In genomic region chrX:49198540-49199314, GRCh38 we compare ENCODE assay signal across 1 cellular context.
TF ChIP-seq lines count a peak whose summit lies in the region.

No MANE protein-coding gene starts in this region.

TF ChIP-seq in K562, 482 proteins besides CTCF, POLR2A, EP300 and RAD21:
- TF ChIP-seq, protein P1, sequence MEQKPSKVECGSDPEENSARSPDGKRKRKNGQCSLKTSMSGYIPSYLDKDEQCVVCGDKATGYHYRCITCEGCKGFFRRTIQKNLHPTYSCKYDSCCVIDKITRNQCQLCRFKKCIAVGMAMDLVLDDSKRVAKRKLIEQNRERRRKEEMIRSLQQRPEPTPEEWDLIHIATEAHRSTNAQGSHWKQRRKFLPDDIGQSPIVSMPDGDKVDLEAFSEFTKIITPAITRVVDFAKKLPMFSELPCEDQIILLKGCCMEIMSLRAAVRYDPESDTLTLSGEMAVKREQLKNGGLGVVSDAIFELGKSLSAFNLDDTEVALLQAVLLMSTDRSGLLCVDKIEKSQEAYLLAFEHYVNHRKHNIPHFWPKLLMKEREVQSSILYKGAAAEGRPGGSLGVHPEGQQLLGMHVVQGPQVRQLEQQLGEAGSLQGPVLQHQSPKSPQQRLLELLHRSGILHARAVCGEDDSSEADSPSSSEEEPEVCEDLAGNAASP (IDR thresholded peaks at IDR 0.05): no peak
- TF ChIP-seq TRIM25 (IDR thresholded peaks at IDR 0.05; ENCODE audit: borderline replicate concordance) (no peak), ZNF324 (CRISPR knock-in tag; IDR thresholded peaks at IDR 0.05) (no peak), TRIM28 (IDR thresholded peaks at IDR 0.05) (no peak), ATF1 (CRISPR knock-in tag; IDR thresholded peaks at IDR 0.05) (no peak), ATF1 (tag; IDR thresholded peaks at IDR 0.05) (peak; percentile 49), KAT7 (CRISPR knock-in tag; IDR thresholded peaks at IDR 0.05; ENCODE audit: borderline replicate concordance) (no peak), U2AF2 (optimal IDR thresholded peaks at IDR 0.05; ENCODE audit: low read depth, low read length) (no peak), SOX6 (IDR thresholded peaks at IDR 0.05) (no peak), ZKSCAN8 (CRISPR knock-in tag; IDR thresholded peaks at IDR 0.05) (no peak)
- TF ChIP-seq, protein P2, sequence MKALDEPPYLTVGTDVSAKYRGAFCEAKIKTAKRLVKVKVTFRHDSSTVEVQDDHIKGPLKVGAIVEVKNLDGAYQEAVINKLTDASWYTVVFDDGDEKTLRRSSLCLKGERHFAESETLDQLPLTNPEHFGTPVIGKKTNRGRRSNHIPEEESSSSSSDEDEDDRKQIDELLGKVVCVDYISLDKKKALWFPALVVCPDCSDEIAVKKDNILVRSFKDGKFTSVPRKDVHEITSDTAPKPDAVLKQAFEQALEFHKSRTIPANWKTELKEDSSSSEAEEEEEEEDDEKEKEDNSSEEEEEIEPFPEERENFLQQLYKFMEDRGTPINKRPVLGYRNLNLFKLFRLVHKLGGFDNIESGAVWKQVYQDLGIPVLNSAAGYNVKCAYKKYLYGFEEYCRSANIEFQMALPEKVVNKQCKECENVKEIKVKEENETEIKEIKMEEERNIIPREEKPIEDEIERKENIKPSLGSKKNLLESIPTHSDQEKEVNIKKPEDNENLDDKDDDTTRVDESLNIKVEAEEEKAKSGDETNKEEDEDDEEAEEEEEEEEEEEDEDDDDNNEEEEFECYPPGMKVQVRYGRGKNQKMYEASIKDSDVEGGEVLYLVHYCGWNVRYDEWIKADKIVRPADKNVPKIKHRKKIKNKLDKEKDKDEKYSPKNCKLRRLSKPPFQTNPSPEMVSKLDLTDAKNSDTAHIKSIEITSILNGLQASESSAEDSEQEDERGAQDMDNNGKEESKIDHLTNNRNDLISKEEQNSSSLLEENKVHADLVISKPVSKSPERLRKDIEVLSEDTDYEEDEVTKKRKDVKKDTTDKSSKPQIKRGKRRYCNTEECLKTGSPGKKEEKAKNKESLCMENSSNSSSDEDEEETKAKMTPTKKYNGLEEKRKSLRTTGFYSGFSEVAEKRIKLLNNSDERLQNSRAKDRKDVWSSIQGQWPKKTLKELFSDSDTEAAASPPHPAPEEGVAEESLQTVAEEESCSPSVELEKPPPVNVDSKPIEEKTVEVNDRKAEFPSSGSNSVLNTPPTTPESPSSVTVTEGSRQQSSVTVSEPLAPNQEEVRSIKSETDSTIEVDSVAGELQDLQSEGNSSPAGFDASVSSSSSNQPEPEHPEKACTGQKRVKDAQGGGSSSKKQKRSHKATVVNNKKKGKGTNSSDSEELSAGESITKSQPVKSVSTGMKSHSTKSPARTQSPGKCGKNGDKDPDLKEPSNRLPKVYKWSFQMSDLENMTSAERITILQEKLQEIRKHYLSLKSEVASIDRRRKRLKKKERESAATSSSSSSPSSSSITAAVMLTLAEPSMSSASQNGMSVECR (CRISPR knock-in tag; IDR thresholded peaks at IDR 0.05): no peak
- TF ChIP-seq, protein P3, sequence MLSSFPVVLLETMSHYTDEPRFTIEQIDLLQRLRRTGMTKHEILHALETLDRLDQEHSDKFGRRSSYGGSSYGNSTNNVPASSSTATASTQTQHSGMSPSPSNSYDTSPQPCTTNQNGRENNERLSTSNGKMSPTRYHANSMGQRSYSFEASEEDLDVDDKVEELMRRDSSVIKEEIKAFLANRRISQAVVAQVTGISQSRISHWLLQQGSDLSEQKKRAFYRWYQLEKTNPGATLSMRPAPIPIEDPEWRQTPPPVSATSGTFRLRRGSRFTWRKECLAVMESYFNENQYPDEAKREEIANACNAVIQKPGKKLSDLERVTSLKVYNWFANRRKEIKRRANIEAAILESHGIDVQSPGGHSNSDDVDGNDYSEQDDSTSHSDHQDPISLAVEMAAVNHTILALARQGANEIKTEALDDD (IDR thresholded peaks at IDR 0.05): peak; percentile 69; the same call in 1 of the 2 replicates
- TF ChIP-seq, protein P4, sequence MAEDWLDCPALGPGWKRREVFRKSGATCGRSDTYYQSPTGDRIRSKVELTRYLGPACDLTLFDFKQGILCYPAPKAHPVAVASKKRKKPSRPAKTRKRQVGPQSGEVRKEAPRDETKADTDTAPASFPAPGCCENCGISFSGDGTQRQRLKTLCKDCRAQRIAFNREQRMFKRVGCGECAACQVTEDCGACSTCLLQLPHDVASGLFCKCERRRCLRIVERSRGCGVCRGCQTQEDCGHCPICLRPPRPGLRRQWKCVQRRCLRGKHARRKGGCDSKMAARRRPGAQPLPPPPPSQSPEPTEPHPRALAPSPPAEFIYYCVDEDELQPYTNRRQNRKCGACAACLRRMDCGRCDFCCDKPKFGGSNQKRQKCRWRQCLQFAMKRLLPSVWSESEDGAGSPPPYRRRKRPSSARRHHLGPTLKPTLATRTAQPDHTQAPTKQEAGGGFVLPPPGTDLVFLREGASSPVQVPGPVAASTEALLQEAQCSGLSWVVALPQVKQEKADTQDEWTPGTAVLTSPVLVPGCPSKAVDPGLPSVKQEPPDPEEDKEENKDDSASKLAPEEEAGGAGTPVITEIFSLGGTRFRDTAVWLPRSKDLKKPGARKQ (CRISPR knock-in tag; IDR thresholded peaks at IDR 0.05): no peak
